Comparison of ENCODE assay signal across 10 cellular contexts in genomic region chr2:158795110-158795924, GRCh38. TPM values are rescaled to one million over a fixed set of nuclear protein-coding genes. Genes with fewer than 3 reads are reported as not detected.
DNase-seq lines count a peak whose midpoint lies in the region; ATAC-seq, FAIRE-seq and TF ChIP-seq lines count a peak whose summit lies in the region.
"Had no signal": no experiment of that assay in that cellular context is flagged by ENCODE, and none has a peak within 500 bp of the region (broad histone marks: within the 10 kb centered on the region; RNA-seq: fewer than 3 reads in every experiment).

A gene with protein sequence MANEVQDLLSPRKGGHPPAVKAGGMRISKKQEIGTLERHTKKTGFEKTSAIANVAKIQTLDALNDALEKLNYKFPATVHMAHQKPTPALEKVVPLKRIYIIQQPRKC (plus strand): TSS chr2:158795317. CDS start chr2:158795373, 56 bp downstream.

- DNase-seq in ELF-1 (ENCODE audit: low read depth, low spot score) (peak; percentile 43), NCI-H2171 treated with DMSO at 0.1 percent for 48 hours (lab: John Stamatoyannopoulos, UW) (peak; percentile 41), bronchial epithelial cell (ENCODE audit: low read depth) (peak; percentile 39), HPDE6-E6E7 (ENCODE audit: extremely low spot score) (no peak), RPMI8226 (no peak)
- DNase-seq: heart right ventricle had no signal

- H3K4me3 ChIP-seq in bronchial epithelial cell (ENCODE audit: low read depth, low read length) (no peak within 1 kb of the TSS), rectal smooth muscle tissue (ENCODE audit: low read length) (peak within 1 kb of the TSS; percentile 22)
- H3K4me3 ChIP-seq: heart right ventricle had no signal

- H3K36me3 ChIP-seq in bronchial epithelial cell (ENCODE audit: control insufficient read depth, insufficient read depth, low read length) (no peaks in the 10 kb centered on the region), rectal smooth muscle tissue (ENCODE audit: control insufficient read depth, insufficient read depth, low read length) (no peaks in the 10 kb centered on the region)
- H3K36me3 ChIP-seq: heart right ventricle had no signal

- no peak for TF ChIP-seq CTCF in bronchial epithelial cell (IDR thresholded peaks at IDR 0.05; ENCODE audit: insufficient read depth, low read length, severe bottlenecking)

- no peaks in the 10 kb centered on the region for H3K27me3 ChIP-seq in bronchial epithelial cell (ENCODE audit: control insufficient read depth, insufficient read depth, low read length)
- H3K27me3 ChIP-seq in rectal smooth muscle tissue (ENCODE audit: control insufficient read depth, insufficient read depth, low read length) = no peaks in the 10 kb centered on the region

- H3K27ac ChIP-seq in rectal smooth muscle tissue (ENCODE audit: low read depth, low read length) = no peak within 1 kb of the TSS
- H3K27ac ChIP-seq: heart right ventricle had no signal

- no peak for ATAC-seq in GM21423 (IDR thresholded peaks at IDR 0.05; ENCODE audit: unreplicated experiment)
- ATAC-seq in GM21447 (IDR thresholded peaks at IDR 0.05; ENCODE audit: unreplicated experiment) = no peak

- FAIRE-seq in bronchial epithelial cell (lab: Jason Lieb, UNC) = no peak

- no peak within 1 kb of the TSS for H3K9ac ChIP-seq in rectal smooth muscle tissue (ENCODE audit: low read length)

- H3K4me1 ChIP-seq in rectal smooth muscle tissue (ENCODE audit: control insufficient read depth, insufficient read depth, low read length) = no peaks in the 10 kb centered on the region

RNA-seq across cellular contexts. Expression of the gene that starts here (rescaled TPM):
- total RNA-seq in bronchial epithelial cell = 1.0 TPM in 1 of 2 replicates, not detected in the other
- total RNA-seq: heart right ventricle; natural killer cell treated with Interleukin-12 subunit alpha and Interleukin-12 subunit beta and Interleukin-15 and Interleukin-18, amount 100 ng/mL, for 72 hours had no signal

Comparison
In these comparisons a context has a peak if more than half of its experiments do, and no peak if none do; other contexts are left out.
1. DNase-seq: peak in ELF-1 (single experiment), NCI-H2171 treated with DMSO at 0.1 percent for 48 hours (single experiment) and bronchial epithelial cell (single experiment); none in HPDE6-E6E7 (single experiment) and RPMI8226 (single experiment).